ENCODE assay signal across 19 cellular contexts in genomic region chr13:90154311-90154960, GRCh38.
"Had no signal": no experiment of that assay in that cellular context is flagged by ENCODE, and none has a peak within 500 bp of the region (broad histone marks: within the 10 kb centered on the region; RNA-seq: fewer than 3 reads in every experiment).

No MANE protein-coding gene starts in this region.

- H3K4me1 ChIP-seq: right atrium auricular region, tibial nerve had no signal

- H3K9me3 ChIP-seq: neutrophil, right atrium auricular region, tibial nerve had no signal

- H3K4me3 ChIP-seq: cardiac muscle cell, right atrium auricular region, tibial nerve had no signal

- DNase-seq: activated CD4-positive, alpha-beta T cell treated with anti-CD3 and anti-CD28 coated beads for 1 hour; activated CD4-positive, alpha-beta T cell treated with anti-CD3 and anti-CD28 coated beads, Interleukin-2, amount 50 U/mL, for 48 hours; activated CD8-positive, alpha-beta memory T cell treated with anti-CD3 and anti-CD28 coated beads, Interleukin-2, amount 10 ng/mL, durations not matched to agents 7 days and 5 days; activated gamma-delta T cell; activated naive CD8-positive, alpha-beta T cell treated with anti-CD3 and anti-CD28 coated beads for 36 hours; activated T-cell treated with anti-CD3 and anti-CD28 coated beads, Interleukin-2, amount 50 U/mL, for 24 hours; anterior cingulate cortex; cortex of kidney; effector CD8-positive, alpha-beta T cell; hypothalamus; kidney glomerular epithelial cell; naive thymus-derived CD4-positive, alpha-beta T cell; posterior cingulate gyrus; small intestine had no signal

- H3K27ac ChIP-seq: cardiac muscle cell, neutrophil, right atrium auricular region, tibial nerve had no signal

- H3K27me3 ChIP-seq: cardiac muscle cell, neutrophil, right atrium auricular region, tibial nerve had no signal

- H3K36me3 ChIP-seq: cardiac muscle cell, neutrophil, right atrium auricular region, tibial nerve had no signal

- ATAC-seq: activated CD8-positive, alpha-beta memory T cell treated with anti-CD3 and anti-CD28 coated beads, Interleukin-2, amount 10 ng/mL, durations not matched to agents 7 days and 5 days; naive thymus-derived CD4-positive, alpha-beta T cell; stimulated activated memory B cell treated with anti-CD40 and anti-IgM and Interleukin-4, amounts not matched to agents 10 μg/mL and 1 μg/mL and 100 μg/mL, for 72 hours had no signal
